In genomic region chr1:39110325-39110851, GRCh38 we compare ENCODE assay signal across 9 cellular contexts.
A peak's percentile ranks its signal among the peaks of the same experiment; 100 is the strongest.
DNase-seq lines count a peak whose midpoint lies in the region; ATAC-seq, FAIRE-seq and TF ChIP-seq lines count a peak whose summit lies in the region.
"Had no signal": no experiment of that assay in that cellular context is flagged by ENCODE, and none has a peak within 500 bp of the region (broad histone marks: within the 10 kb centered on the region; RNA-seq: fewer than 3 reads in every experiment).

No MANE protein-coding gene starts in this region.

- no peak overlapping the region for H3K4ac ChIP-seq in H9 (ENCODE audit: low read depth, low read length)

- no peak overlapping the region for H4K91ac ChIP-seq in H9 (ENCODE audit: insufficient read length, low read depth, low read length)

- H2AFZ ChIP-seq in H9 (ENCODE audit: low read length) = no peak overlapping the region
- no peak overlapping the region for H2AFZ ChIP-seq in keratinocyte (ENCODE audit: control insufficient read depth, low read length)

- no peak for TF ChIP-seq CTCF in H9 (conservative IDR thresholded peaks at IDR 0.05)
- no peak for TF ChIP-seq CTCF in brain microvascular endothelial cell (IDR thresholded peaks at IDR 0.05; ENCODE audit: low read depth, low read length, missing control alignments)
- TF ChIP-seq CTCF in keratinocyte (optimal IDR thresholded peaks at IDR 0.05 in 1 of 3, IDR thresholded peaks at IDR 0.05 in 1 of 3, conservative IDR thresholded peaks at IDR 0.05 in 1 of 3; ENCODE audit: extremely low read depth in 1 of 3, insufficient read depth in 2 of 3, low read length in 3 of 3) = no peak

- H3K18ac ChIP-seq in H9 (ENCODE audit: insufficient read length, low read depth, low read length) = no peak overlapping the region

- H3K36me3 ChIP-seq in brain microvascular endothelial cell (replicated peaks) (no peaks in the 10 kb centered on the region), keratinocyte (ENCODE audit: control insufficient read depth in 2 of 2, extremely low read depth in 1 of 2, insufficient read depth in 2 of 2, low read length in 2 of 2) (peaks cover 0 to 2% of the 10 kb centered on the region in 2 experiments), stomach smooth muscle (ENCODE audit: control insufficient read depth in 2 of 2, insufficient read depth in 2 of 2, low read length in 2 of 2) (no peaks in the 10 kb centered on the region)
- H3K36me3 ChIP-seq: WERI-Rb-1 had no signal

- no peak overlapping the region for H3K14ac ChIP-seq in H9 (ENCODE audit: insufficient read depth, low read length)

- H2BK5ac ChIP-seq in H9 (ENCODE audit: insufficient read length, low read length) = no peak overlapping the region

- H2BK15ac ChIP-seq in H9 (ENCODE audit: low read depth, low read length) = no peak overlapping the region

- H3K4me2 ChIP-seq in H9 (ENCODE audit: insufficient read depth, insufficient read length, low read length) (no peak overlapping the region), keratinocyte (ENCODE audit: control insufficient read depth, extremely low read depth, insufficient read depth, low read depth, low read length) (peak overlapping the region; percentile 82)

- H2BK20ac ChIP-seq in H9 (ENCODE audit: low read depth, low read length, poor library complexity, severe bottlenecking) = no peak overlapping the region

- H3K4me3 ChIP-seq in brain microvascular endothelial cell (ENCODE audit: low read depth, low read length) (no peak overlapping the region), keratinocyte (ENCODE audit: control insufficient read depth in 2 of 3, extremely low read depth in 1 of 3, insufficient read depth in 2 of 3, low read depth in 1 of 3, low read length in 3 of 3) (peak overlapping the region in 2 of 3 experiments; percentile 21 to 58), stomach smooth muscle (ENCODE audit: low read length in 2 of 2) (peak overlapping the region in 1 of 2 donors; percentile 29)

- H3K4me1 ChIP-seq in H9 (ENCODE audit: insufficient read depth, low read length) (peaks cover 4% of the 10 kb centered on the region; the same call in 1 of the 2 replicates), keratinocyte (ENCODE audit: control insufficient read depth, extremely low read depth, insufficient read depth, low read length) (peaks cover 76% of the 10 kb centered on the region), stomach smooth muscle (ENCODE audit: control insufficient read depth, insufficient read depth, low read length) (peaks cover 49% of the 10 kb centered on the region)

- no peak overlapping the region for H3K27ac ChIP-seq in H9 (ENCODE audit: insufficient read length, low read depth, low read length)
- peak overlapping the region; percentile 52 for H3K27ac ChIP-seq in brain microvascular endothelial cell
- peak overlapping the region; percentile 94 for H3K27ac ChIP-seq in keratinocyte (ENCODE audit: control insufficient read depth, insufficient read depth, low read length)
- H3K27ac ChIP-seq in stomach smooth muscle (ENCODE audit: low read length) = peak overlapping the region; percentile 82
- H3K27ac ChIP-seq: WERI-Rb-1 had no signal

- H4K8ac ChIP-seq in H9 (replicated peaks; ENCODE audit: insufficient read length, low read depth, low read length) = no peak overlapping the region

- peaks cover 9 to 17% of the 10 kb centered on the region in 2 experiments for H3K4me1 Mint-ChIP-seq in H9
- peaks cover 7 to 10% of the 10 kb centered on the region in 2 donors for H3K4me1 Mint-ChIP-seq in stimulated activated naive B cell treated with anti-CD40 and anti-IgM and Interleukin-4, amounts not matched to agents 10 μg/mL and 1 μg/mL and 100 μg/mL, for 72 hours

- peak; percentile 60 for FAIRE-seq in keratinocyte (lab: Jason Lieb, UNC)

- no peaks in the 10 kb centered on the region for H4K20me1 ChIP-seq in H9 (ENCODE audit: control insufficient read depth, insufficient read depth, insufficient read length)
- peaks cover 7% of the 10 kb centered on the region for H4K20me1 ChIP-seq in keratinocyte (ENCODE audit: control insufficient read depth, extremely low read depth, insufficient read depth, low read length)

- no peak overlapping the region for H2BK120ac ChIP-seq in H9 (ENCODE audit: low read depth, low read length, poor library complexity, severe bottlenecking)

- no peak for DNase-seq in H9
- DNase-seq in brain microvascular endothelial cell = peak; percentile 66
- DNase-seq in keratinocyte (ENCODE audit: low read depth, low spot score) = no peak
- DNase-seq in stimulated activated naive B cell treated with anti-CD40 and anti-IgM and Interleukin-4, amounts not matched to agents 10 μg/mL and 1 μg/mL and 100 μg/mL, for 72 hours = no peak
- DNase-seq in activated CD4-positive, CD25-positive, alpha-beta regulatory T cell (lab: John Stamatoyannopoulos, UW) = no peak
- DNase-seq: WERI-Rb-1 had no signal

- dilution Hi-C loops in keratinocyte (cut with MboI; ENCODE audit: extremely low pct_ligation_motif_present, low sequenced_read_pairs) = no loop called here

- no peak overlapping the region for H4K5ac ChIP-seq in H9 (ENCODE audit: insufficient read length, low read depth, low read length)

- H3K27me3 Mint-ChIP-seq in H9 (ENCODE audit: low read depth) = no peaks in the 10 kb centered on the region
- H3K27me3 Mint-ChIP-seq in stimulated activated naive B cell treated with anti-CD40 and anti-IgM and Interleukin-4, amounts not matched to agents 10 μg/mL and 1 μg/mL and 100 μg/mL, for 72 hours = no peaks in the 10 kb centered on the region

- H3K36me3 Mint-ChIP-seq in H9 (ENCODE audit: insufficient read depth in 1 of 3, low read depth in 3 of 3) = peaks cover 0 to 10% (median 8%) of the 10 kb centered on the region in 3 experiments; a peak in 4 of 7 replicates
- H3K36me3 Mint-ChIP-seq in stimulated activated naive B cell treated with anti-CD40 and anti-IgM and Interleukin-4, amounts not matched to agents 10 μg/mL and 1 μg/mL and 100 μg/mL, for 72 hours = peaks cover 7 to 9% of the 10 kb centered on the region in 2 donors

- no peak overlapping the region; a peak in 1 of 5 replicates for H3K4me3 Mint-ChIP-seq in H9
- no peak overlapping the region for H3K4me3 Mint-ChIP-seq in stimulated activated naive B cell treated with anti-CD40 and anti-IgM and Interleukin-4, amounts not matched to agents 10 μg/mL and 1 μg/mL and 100 μg/mL, for 72 hours

- H3K9me3 ChIP-seq in H9 (ENCODE audit: control insufficient read depth, low read depth, low read length) (no peaks in the 10 kb centered on the region), keratinocyte (ENCODE audit: control insufficient read depth, low read depth, low read length) (no peaks in the 10 kb centered on the region), stomach smooth muscle (ENCODE audit: control insufficient read depth in 2 of 2, low read length in 2 of 2) (no peaks in the 10 kb centered on the region)

- no peaks in the 10 kb centered on the region for H3K27me3 ChIP-seq in H9 (ENCODE audit: insufficient read depth, low read length)
- no peaks in the 10 kb centered on the region for H3K27me3 ChIP-seq in brain microvascular endothelial cell (replicated peaks)
- H3K27me3 ChIP-seq in keratinocyte (ENCODE audit: control insufficient read depth, extremely low read depth, insufficient read depth, low read length) = no peaks in the 10 kb centered on the region
- no peaks in the 10 kb centered on the region for H3K27me3 ChIP-seq in stomach smooth muscle (ENCODE audit: control insufficient read depth in 1 of 2, insufficient read depth in 2 of 2, low read length in 2 of 2)

- H3K79me2 ChIP-seq in H9 (ENCODE audit: insufficient read depth, low read length) (peaks cover 58% of the 10 kb centered on the region; the same call in 1 of the 2 replicates), keratinocyte (ENCODE audit: control insufficient read depth, insufficient read depth, low read length) (peaks cover 96% of the 10 kb centered on the region)

- no peak for ATAC-seq in stimulated activated naive B cell treated with anti-CD40 and anti-IgM and Interleukin-4, amounts not matched to agents 10 μg/mL and 1 μg/mL and 100 μg/mL, for 72 hours (replicated peaks)
- ATAC-seq in GM21526 (IDR thresholded peaks at IDR 0.05; ENCODE audit: low FRiP score, unreplicated experiment) = no peak
- ATAC-seq in GM18858 (IDR thresholded peaks at IDR 0.05; ENCODE audit: unreplicated experiment) = no peak

- in situ Hi-C loops in brain microvascular endothelial cell (cut with HindIII; ENCODE audit: low pct_ligation_motif_present, low sequenced_read_pairs) = no loop called here

- no CpG with 5 or more reads among the region's 3 CpGs for WGBS in H9 (ENCODE audit: extremely low coverage, insufficient read length, low lambda C conversion rate)

- H3K27ac Mint-ChIP-seq in H9 = peak overlapping the region in 2 of 3 experiments; percentile 16 to 84; a peak in 3 of 7 replicates
- H3K27ac Mint-ChIP-seq in stimulated activated naive B cell treated with anti-CD40 and anti-IgM and Interleukin-4, amounts not matched to agents 10 μg/mL and 1 μg/mL and 100 μg/mL, for 72 hours = no peak overlapping the region

- no peak overlapping the region for H2BK12ac ChIP-seq in H9 (ENCODE audit: insufficient read length, low read depth, low read length)

- no peak overlapping the region for H3K56ac ChIP-seq in H9 (ENCODE audit: insufficient read length, low read depth, low read length)

- H3T11ph ChIP-seq in H9 (ENCODE audit: low read length) = no peak overlapping the region

- no peak overlapping the region for H2AK5ac ChIP-seq in H9 (ENCODE audit: insufficient read length, low read length)

- H3K9ac ChIP-seq in H9 (ENCODE audit: extremely low read depth, insufficient read length, low read length) (no peak overlapping the region), keratinocyte (ENCODE audit: control insufficient read depth, extremely low read depth, insufficient read depth, low read length) (peak overlapping the region; percentile 77), stomach smooth muscle (ENCODE audit: low read length in 2 of 2) (peak overlapping the region; percentile 40 to 47)

- no peak overlapping the region for H3K23ac ChIP-seq in H9 (ENCODE audit: insufficient read length, low read depth, low read length)

- H3K9me1 ChIP-seq in keratinocyte (ENCODE audit: control insufficient read depth, extremely low read depth, insufficient read depth, low read length) = no peaks in the 10 kb centered on the region

- peaks cover 11% of the 10 kb centered on the region for H3K23me2 ChIP-seq in H9 (ENCODE audit: insufficient read length, low read depth, low read length, poor library complexity, severe bottlenecking)

- H3K79me1 ChIP-seq in H9 (ENCODE audit: insufficient read depth, low read depth, low read length, poor library complexity, severe bottlenecking) = peaks cover 3% of the 10 kb centered on the region

- H3K9me3 Mint-ChIP-seq in H9 = no peaks in the 10 kb centered on the region
- H3K9me3 Mint-ChIP-seq in stimulated activated naive B cell treated with anti-CD40 and anti-IgM and Interleukin-4, amounts not matched to agents 10 μg/mL and 1 μg/mL and 100 μg/mL, for 72 hours = no peaks in the 10 kb centered on the region
